In the genomic region with DNA sequence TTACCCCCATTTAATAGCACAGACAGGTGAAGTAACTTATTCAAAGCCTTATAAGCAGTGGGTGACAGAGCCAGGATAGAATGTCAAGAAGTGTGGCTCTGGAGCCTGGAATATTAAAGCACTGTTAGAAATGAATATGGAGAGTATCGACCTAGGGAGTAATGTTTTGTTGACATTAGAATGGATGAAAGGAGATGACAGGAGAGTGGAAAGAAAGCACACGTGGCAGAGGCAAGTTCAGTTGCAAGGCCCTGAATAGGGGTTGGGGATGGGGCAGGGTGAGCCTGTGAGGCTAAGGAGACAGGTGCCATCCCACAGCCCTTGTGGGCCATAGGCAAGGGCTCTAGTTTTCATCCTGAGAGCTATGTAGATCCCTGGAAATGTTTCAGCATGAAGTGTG, we compare ENCODE assay signal across 25 cellular contexts.
"Had no signal": no experiment of that assay in that cellular context is flagged by ENCODE, and none has a peak within 500 bp of the region (broad histone marks: within the 10 kb centered on the region; RNA-seq: fewer than 3 reads in every experiment).

No MANE protein-coding gene starts in this region.

- H3K4me3 ChIP-seq: adrenal gland, K562, PC-9 had no signal

- H3K27me3 ChIP-seq: adrenal gland had no signal

- H2AFZ ChIP-seq: PC-9 had no signal

- H3K4me1 ChIP-seq: adrenal gland had no signal

- DNase-seq: activated CD4-positive, alpha-beta T cell treated with anti-CD3 and anti-CD28 coated beads for 48 hours; activated CD4-positive, alpha-beta T cell treated with anti-CD3 and anti-CD28 coated beads, Interleukin-2, amount 50 U/mL, for 4 hours; activated CD4-positive, CD25-positive, alpha-beta regulatory T cell treated with anti-CD3 and anti-CD28 coated beads, Interleukin-2, amount 50 U/mL, for 72 hours; activated CD8-positive, alpha-beta memory T cell treated with anti-CD3 and anti-CD28 coated beads, Interleukin-2, amount 50 U/mL, for 48 hours; activated CD8-positive, alpha-beta T cell treated with anti-CD3 and anti-CD28 coated beads, Interleukin-2, amount 10 ng/mL, durations not matched to agents 7 days and 5 days; activated naive CD4-positive, alpha-beta T cell treated with anti-CD3 and anti-CD28 coated beads, Interleukin-2, amount 50 U/mL, for 16 hours; activated naive CD8-positive, alpha-beta T cell treated with anti-CD3 and anti-CD28 coated beads, Interleukin-2, amount 10 ng/mL, durations not matched to agents 7 days and 5 days; activated T-cell treated with anti-CD3 and anti-CD28 coated beads, Interleukin-2, amount 50 U/mL, for 1 hour; adrenal gland; anterior cingulate cortex; cerebellar nuclear complex; Karpas-422; MM.1S; NCI-H1694; NCI-H2029 treated with DMSO at 0.1 percent for 48 hours; NCI-H345; NCI-H524; NCI-H82; PC-9; SHP77 treated with DMSO at 0.1 percent for 48 hours; T-helper 17 cell; T-helper 9 cell had no signal

- FAIRE-seq: colon, K562 had no signal

- H3K27ac ChIP-seq: adrenal gland, PC-9 had no signal

- H3K4me2 ChIP-seq: PC-9 had no signal

- ATAC-seq: activated CD8-positive, alpha-beta T cell treated with anti-CD3 and anti-CD28 coated beads, Interleukin-2, amount 10 ng/mL, durations not matched to agents 7 days and 5 days; K562; T-helper 17 cell; WTC11 had no signal

- H3K36me3 ChIP-seq: adrenal gland had no signal

- H3K9me3 ChIP-seq: adrenal gland had no signal
